In the genomic region with DNA sequence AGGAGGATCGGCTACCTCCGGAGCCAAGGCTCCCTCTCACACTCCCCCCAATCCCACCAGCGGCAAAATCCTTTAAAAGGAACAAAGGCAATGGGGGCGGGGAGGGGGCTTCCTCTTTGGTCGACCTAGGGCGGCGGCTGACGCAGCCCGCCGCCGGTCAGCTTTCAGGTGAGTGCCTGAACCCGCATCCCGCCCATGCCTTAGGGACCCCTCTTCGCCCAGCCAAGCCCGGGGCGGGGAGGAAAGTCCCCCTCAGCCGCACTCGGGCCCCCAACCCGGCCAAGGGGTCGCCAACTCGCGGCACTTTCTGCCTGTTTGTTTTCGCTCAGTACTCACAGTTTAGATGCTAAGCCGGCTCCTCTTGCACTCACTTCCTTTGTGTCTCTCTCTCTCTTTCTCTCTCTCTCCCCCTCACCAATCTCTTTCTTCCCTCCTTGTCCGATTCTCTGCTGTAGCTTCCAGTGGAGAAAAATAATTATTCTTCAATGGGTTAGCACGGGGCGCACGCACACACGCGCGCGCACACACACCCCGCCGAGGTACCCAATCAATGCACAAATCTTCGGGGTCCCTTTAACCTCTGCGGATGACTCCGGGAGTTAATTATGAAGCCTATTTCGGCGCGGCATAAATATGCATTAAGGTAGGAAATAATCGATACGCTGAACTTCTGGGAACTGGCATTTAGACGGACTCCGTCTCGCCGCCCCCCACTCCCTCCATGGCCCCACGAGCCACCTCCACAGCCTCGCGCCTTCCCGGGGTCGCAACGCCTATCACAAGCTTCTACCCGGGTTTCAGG, we compare ENCODE assay signal across 11 cellular contexts. TPM values are rescaled to one million over a fixed set of nuclear protein-coding genes. Genes with fewer than 3 reads are reported as not detected.
A peak's percentile ranks its signal among the peaks of the same experiment; 100 is the strongest.
DNase-seq lines count a peak whose midpoint lies in the region; ATAC-seq and TF ChIP-seq lines count a peak whose summit lies in the region.
"Had no signal": no experiment of that assay in that cellular context is flagged by ENCODE, and none has a peak within 500 bp of the region (broad histone marks: within the 10 kb centered on the region; RNA-seq: fewer than 3 reads in every experiment).

TSS of gene BLACAT1 (minus strand) at position 465 of the 802 bp plus-strand sequence.

- H3K27me3 Mint-ChIP-seq in GM23338 (ENCODE audit: insufficient read depth, low read depth, poor library complexity) = peaks cover 14% of the 10 kb centered on the region
- peaks cover 98% of the 10 kb centered on the region for H3K27me3 Mint-ChIP-seq in MCF 10A (ENCODE audit: insufficient read depth, unreplicated experiment)
- peaks cover 70 to 82% (median 77%) of the 10 kb centered on the region in 5 donors for H3K27me3 Mint-ChIP-seq in naive thymus-derived CD4-positive, alpha-beta T cell

- peak within 1 kb of the TSS; percentile 85 for H3K27ac ChIP-seq in GM23338 (ENCODE audit: low read depth)
- no peak within 1 kb of the TSS for H3K27ac ChIP-seq in naive thymus-derived CD4-positive, alpha-beta T cell (ENCODE audit: low read depth, low read length)
- no peak within 1 kb of the TSS for H3K27ac ChIP-seq in left lung

- no peaks in the 10 kb centered on the region for H3K9me2 ChIP-seq in GM23338 (ENCODE audit: insufficient read depth)

- peaks cover 14% of the 10 kb centered on the region for H3F3A ChIP-seq in GM23338 (replicated peaks; ENCODE audit: low read depth)

- TF ChIP-seq CTCF in BE2C (IDR thresholded peaks at IDR 0.05; ENCODE audit: low read depth, low read length) = no peak
- TF ChIP-seq CTCF in GM23338 (conservative IDR thresholded peaks at IDR 0.05; ENCODE audit: low read depth in 2 of 2) = no peak
- TF ChIP-seq CTCF in MCF 10A (IDR thresholded peaks at IDR 0.05; ENCODE audit: unreplicated experiment) = no peak
- no peak for TF ChIP-seq CTCF in left lung (IDR thresholded peaks at IDR 0.05)

- H3K4me3 Mint-ChIP-seq in GM23338 (peak within 1 kb of the TSS; percentile 99), MCF 10A (ENCODE audit: unreplicated experiment) (peak within 1 kb of the TSS; percentile 65)
- peak within 1 kb of the TSS; percentile 65 to 88 (median 76) for H3K4me3 Mint-ChIP-seq in naive thymus-derived CD4-positive, alpha-beta T cell

- peak; percentile 2 for ATAC-seq in GM23338
- ATAC-seq in naive thymus-derived CD4-positive, alpha-beta T cell = no peak
- no peak for ATAC-seq in GM18861 (IDR thresholded peaks at IDR 0.05; ENCODE audit: unreplicated experiment)
- ATAC-seq in left lung = no peak

- H3K36me3 Mint-ChIP-seq in GM23338 (ENCODE audit: low read depth) (peaks cover 23% of the 10 kb centered on the region), MCF 10A (ENCODE audit: insufficient read depth, unreplicated experiment) (no peaks in the 10 kb centered on the region)
- peaks cover 0 to 3% (median 0%) of the 10 kb centered on the region in 5 donors for H3K36me3 Mint-ChIP-seq in naive thymus-derived CD4-positive, alpha-beta T cell

- POLR2A ChIA-PET in MCF 10A (lab: Yijun Ruan, JAX) = interaction anchor here (1.2 to 1.4 kb wide), 4 partner anchors 11 to 196 kb away, joined by 3 read pairs; no protein-coding TSS in a partner anchor
- POLR2A ChIA-PET in naive thymus-derived CD4-positive, alpha-beta T cell (lab: Charles Lee) = no interaction called here

- intact Hi-C loops in MCF 10A (cut with micrococcal nuclease) = no loop called here
- intact Hi-C loops in naive thymus-derived CD4-positive, alpha-beta T cell (cut with micrococcal nuclease) = no loop called here
- intact Hi-C loops in left lung (cut with DNase I) = no loop called here

- H3K4me1 ChIP-seq in BE2C (no peaks in the 10 kb centered on the region), GM23338 (ENCODE audit: insufficient read depth) (peaks cover 53% of the 10 kb centered on the region), left lung (peaks cover 13 to 21% of the 10 kb centered on the region in 2 donors)
- H3K4me1 ChIP-seq in naive thymus-derived CD4-positive, alpha-beta T cell (ENCODE audit: control insufficient read depth in 2 of 2, insufficient read depth in 2 of 2, low read length in 2 of 2) = peaks cover 9 to 17% of the 10 kb centered on the region in 2 donors

- H3K79me2 ChIP-seq in GM23338 (replicated peaks; ENCODE audit: insufficient read depth) = peaks cover 11% of the 10 kb centered on the region; the same call in 1 of the 2 replicates

- H3K9me3 Mint-ChIP-seq in GM23338 (no peaks in the 10 kb centered on the region), MCF 10A (ENCODE audit: unreplicated experiment) (no peaks in the 10 kb centered on the region)
- peaks cover 0 to 2% (median 0%) of the 10 kb centered on the region in 11 donors for H3K9me3 Mint-ChIP-seq in naive thymus-derived CD4-positive, alpha-beta T cell

- H3K9me3 ChIP-seq in BE2C = no peaks in the 10 kb centered on the region
- H3K9me3 ChIP-seq in naive thymus-derived CD4-positive, alpha-beta T cell (ENCODE audit: control insufficient read depth in 2 of 3, low read length in 3 of 3) = no peaks in the 10 kb centered on the region
- H3K9me3 ChIP-seq in left lung = no peaks in the 10 kb centered on the region

- H3K27me3 ChIP-seq in BE2C (peaks cover 66% of the 10 kb centered on the region), GM23338 (ENCODE audit: insufficient read depth) (peaks cover 44% of the 10 kb centered on the region), left lung (peaks cover 53 to 100% of the 10 kb centered on the region in 2 donors)
- peaks cover 17 to 29% of the 10 kb centered on the region in 2 donors for H3K27me3 ChIP-seq in naive thymus-derived CD4-positive, alpha-beta T cell (ENCODE audit: control insufficient read depth in 2 of 2, insufficient read depth in 2 of 2, low read length in 2 of 2)

- H3K27ac Mint-ChIP-seq in GM23338 (peak within 1 kb of the TSS; percentile 98), MCF 10A (ENCODE audit: low read depth, unreplicated experiment) (peak within 1 kb of the TSS; percentile 28)
- peak within 1 kb of the TSS in 1 of 9 donors; percentile 74 for H3K27ac Mint-ChIP-seq in naive thymus-derived CD4-positive, alpha-beta T cell

- no TSS peak for BruUV-seq in MCF 10A (replicated peaks; lab: Mats Ljungman, UMichigan)

- peak within 1 kb of the TSS; percentile 100 for H3K4me2 ChIP-seq in GM23338

- CTCF ChIA-PET in MCF 10A (lab: Yijun Ruan, JAX) = interaction anchor here (0.6 to 2.7 kb wide), 10 partner anchors 14 to 399 kb away, joined by 3 to 16 read pairs (median 3); no protein-coding TSS in a partner anchor
- CTCF ChIA-PET in naive thymus-derived CD4-positive, alpha-beta T cell (lab: Charles Lee) = interaction anchor here (0.6 kb wide), 1 partner anchor 71 kb away, joined by 7 read pairs; no protein-coding TSS in a partner anchor

- H2AFZ ChIP-seq in GM23338 = peak within 1 kb of the TSS; percentile 90

- H3K36me3 ChIP-seq in BE2C = no peaks in the 10 kb centered on the region
- H3K36me3 ChIP-seq in GM23338 (ENCODE audit: insufficient read depth) = no peaks in the 10 kb centered on the region
- H3K36me3 ChIP-seq in naive thymus-derived CD4-positive, alpha-beta T cell (ENCODE audit: control insufficient read depth in 2 of 3, insufficient read depth in 3 of 3, low read length in 3 of 3) = no peaks in the 10 kb centered on the region
- H3K36me3 ChIP-seq in left lung = no peaks in the 10 kb centered on the region

- no peak for DNase-seq in BE2C
- DNase-seq in GM23338 (ENCODE audit: low spot score) = peak; percentile 72
- no peak for DNase-seq in MCF 10A (ENCODE audit: unreplicated experiment)
- DNase-seq in naive thymus-derived CD4-positive, alpha-beta T cell = no peak
- DNase-seq in hypothalamus (lab: John Stamatoyannopoulos, UW) = no peak
- no peak for DNase-seq in DMS 273 (lab: John Stamatoyannopoulos, UW; ENCODE audit: unreplicated experiment)
- DNase-seq in left lung = no peak
- DNase-seq: cerebellar nuclear complex; left colon; stimulated activated CD4-positive, alpha-beta T cell treated with anti-CD3 and anti-CD28 coated beads, Interleukin-4, amount 100 ng/mL, for 4 hours had no signal

- peaks cover 67% of the 10 kb centered on the region for H3K4me1 Mint-ChIP-seq in GM23338
- peaks cover 9% of the 10 kb centered on the region for H3K4me1 Mint-ChIP-seq in MCF 10A (ENCODE audit: insufficient read depth, unreplicated experiment)
- peaks cover 6 to 20% (median 16%) of the 10 kb centered on the region in 7 donors for H3K4me1 Mint-ChIP-seq in naive thymus-derived CD4-positive, alpha-beta T cell

- H3K4me3 ChIP-seq in BE2C (ENCODE audit: low read depth, low read length) (peak within 1 kb of the TSS; percentile 42), GM23338 (peak within 1 kb of the TSS; percentile 85), left lung (peak within 1 kb of the TSS in 1 of 2 donors; percentile 14)
- H3K4me3 ChIP-seq in naive thymus-derived CD4-positive, alpha-beta T cell (ENCODE audit: low read length) = peak within 1 kb of the TSS; percentile 47

- H4K20me1 ChIP-seq in GM23338 (replicated peaks; ENCODE audit: insufficient read depth) = peaks cover 7% of the 10 kb centered on the region; the same call in 1 of the 2 replicates

TF ChIP-seq in GM23338, 12 proteins besides CTCF, POLR2A, EP300 and RAD21 (continues in another document):
- TF ChIP-seq ETS1 (IDR thresholded peaks at IDR 0.05) = no peak

RNA-seq across cellular contexts. Expression of gene BLACAT1, which starts in this region (rescaled TPM):
- not detected for polyA plus RNA-seq in BE2C (2012; ENCODE audit: insufficient read depth, insufficient read length, low read depth)
- 5.6 and 6.2 TPM in 2 replicates for total RNA-seq in GM23338 (2014; rRNA removed; shearing (Covaris generic))
- 1.5 and 1.6 TPM in 2 replicates for polyA plus RNA-seq in GM23338 (2016; fragmentation: Nextera tagmentation; extraction: Ambion mirVana)
- 0.72 and 1.1 TPM in 2 replicates for total RNA-seq in MCF 10A (2022)
- under 1 TPM in 4 of 5 experiments, not detected in 1; 0.12 to 0.44 (median 0.31) TPM for total RNA-seq in naive thymus-derived CD4-positive, alpha-beta T cell
- under 1 TPM in 1 of 2 donors, not detected in 1; 0.13 TPM for polyA plus RNA-seq in naive thymus-derived CD4-positive, alpha-beta T cell
- total RNA-seq in left lung = 1 to 10 TPM in 1 of 2 donors, under 1 TPM in 1; 0.55 to 2.7 TPM
